ENCODE assay signal across 9 cellular contexts in genomic region chr1:12556368-12556930, GRCh38.
DNase-seq lines count a peak whose midpoint lies in the region; ATAC-seq and TF ChIP-seq lines count a peak whose summit lies in the region.
"Had no signal": no experiment of that assay in that cellular context is flagged by ENCODE, and none has a peak within 500 bp of the region (broad histone marks: within the 10 kb centered on the region; RNA-seq: fewer than 3 reads in every experiment).

No MANE protein-coding gene starts in this region.

- ATAC-seq in HG03520 (IDR thresholded peaks at IDR 0.05; ENCODE audit: unreplicated experiment): no peak

- no peak overlapping the region for H3K4me3 ChIP-seq in fibroblast of pulmonary artery (replicated peaks; ENCODE audit: low read depth, low read length)

- peak; percentile 90 for DNase-seq in AG08395 (ENCODE audit: low spot score)
- DNase-seq in OCI-M1 (lab: John Stamatoyannopoulos, UW): peak; percentile 30
- DNase-seq in fibroblast of pulmonary artery (ENCODE audit: low read depth): peak; percentile 87
- DNase-seq in non-pigmented ciliary epithelial cell (ENCODE audit: low read depth): peak; percentile 89
- no peak for DNase-seq in NCI-H2227 treated with DMSO at 0.1 percent for 48 hours (lab: John Stamatoyannopoulos, UW)
- no peak for DNase-seq in NCI-H1417 treated with DMSO at 0.1 percent for 48 hours (lab: John Stamatoyannopoulos, UW)
- no peak for DNase-seq in NOMO-1 (lab: John Stamatoyannopoulos, UW; ENCODE audit: unreplicated experiment in 2 of 2)
- DNase-seq: DND-41 had no signal

- TF ChIP-seq CTCF in fibroblast of pulmonary artery (IDR thresholded peaks at IDR 0.05; ENCODE audit: low read length, missing control alignments): no peak

Comparison
In these comparisons a context has a peak if more than half of its experiments do, and no peak if none do; other contexts are left out.
1. DNase-seq: peak in AG08395 (single experiment), OCI-M1 (single experiment), fibroblast of pulmonary artery (single experiment) and non-pigmented ciliary epithelial cell (single experiment); none in NCI-H2227 treated with DMSO at 0.1 percent for 48 hours (single experiment), NCI-H1417 treated with DMSO at 0.1 percent for 48 hours (single experiment) and NOMO-1 (0 of 2).